In genomic region chr10:62069452-62070191, GRCh38 we compare ENCODE assay signal across 16 cellular contexts.
DNase-seq lines count a peak whose midpoint lies in the region; ATAC-seq, FAIRE-seq and TF ChIP-seq lines count a peak whose summit lies in the region.
"Had no signal": no experiment of that assay in that cellular context is flagged by ENCODE, and none has a peak within 500 bp of the region (broad histone marks: within the 10 kb centered on the region; RNA-seq: fewer than 3 reads in every experiment).

No MANE protein-coding gene starts in this region.

- no peaks in the 10 kb centered on the region for H4K20me1 ChIP-seq in K562 (replicated peaks; ENCODE audit: control insufficient read depth, insufficient read depth, low read length)

- FAIRE-seq in K562 (lab: Jason Lieb, UNC) = no peak
- FAIRE-seq: bronchial epithelial cell, TTC549 had no signal

- in situ Hi-C loops in K562 (cut with MboI) = no loop called here

- BruUV-seq in K562 (replicated peaks; lab: Mats Ljungman, UMichigan) = no TSS peak

- DNase-seq in activated CD8-positive, alpha-beta T cell treated with anti-CD3 and anti-CD28 coated beads for 36 hours = no peak
- no peak for DNase-seq in activated CD8-positive, alpha-beta T cell treated with anti-CD3 and anti-CD28 coated beads, Interleukin-2, amount 10 ng/mL, durations not matched to agents 7 days and 5 days
- no peak for DNase-seq in K562 (ENCODE audit: extremely low read depth in 1 of 4, low spot score in 3 of 4)
- DNase-seq in myocyte (ENCODE audit: low read depth) = peak; percentile 31
- no peak for DNase-seq in tibial artery
- no peak for DNase-seq in effector CD4-positive, alpha-beta T cell
- no peak for DNase-seq in activated effector memory CD4-positive, alpha-beta T cell treated with anti-CD3 and anti-CD28 coated beads, Interleukin-2, amount 50 U/mL, for 16 hours
- DNase-seq: ACHN, DMS153, H7, NCI-H1092 treated with DMSO at 0.1 percent for 48 hours, NCI-H446 had no signal

- peaks cover 79% of the 10 kb centered on the region for H3K36me3 Mint-ChIP-seq in activated CD8-positive, alpha-beta T cell treated with anti-CD3 and anti-CD28 coated beads for 36 hours (ENCODE audit: low read depth)
- H3K36me3 Mint-ChIP-seq in activated CD8-positive, alpha-beta T cell treated with anti-CD3 and anti-CD28 coated beads, Interleukin-2, amount 10 ng/mL, durations not matched to agents 7 days and 5 days (ENCODE audit: low read depth) = peaks cover 79% of the 10 kb centered on the region

- no peaks in the 10 kb centered on the region for H3K36me3 ChIP-seq in K562 (ENCODE audit: control insufficient read depth, insufficient read depth, low read length)
- H3K36me3 ChIP-seq in tibial artery = peaks cover 27 to 84% (median 63%) of the 10 kb centered on the region in 3 donors

- peak overlapping the region; percentile 30 for H3K27ac Mint-ChIP-seq in activated CD8-positive, alpha-beta T cell treated with anti-CD3 and anti-CD28 coated beads for 36 hours
- no peak overlapping the region for H3K27ac Mint-ChIP-seq in activated CD8-positive, alpha-beta T cell treated with anti-CD3 and anti-CD28 coated beads, Interleukin-2, amount 10 ng/mL, durations not matched to agents 7 days and 5 days

- H2AFZ ChIP-seq in K562 (ENCODE audit: low read depth, low read length) = no peak overlapping the region

- POLR2A ChIA-PET in activated CD8-positive, alpha-beta T cell treated with anti-CD3 and anti-CD28 coated beads for 36 hours (lab: Charles Lee) = no interaction called here
- POLR2A ChIA-PET in activated CD8-positive, alpha-beta T cell treated with anti-CD3 and anti-CD28 coated beads, Interleukin-2, amount 10 ng/mL, durations not matched to agents 7 days and 5 days (lab: Charles Lee) = no interaction called here
- POLR2A ChIA-PET in K562 (lab: Yijun Ruan, JAX) = interaction anchor here (0.8 kb wide), 1 partner anchor 13 kb away, joined by 3 read pairs; no protein-coding TSS in a partner anchor

- H3K4me3 ChIP-seq in K562 = no peak overlapping the region
- H3K4me3 ChIP-seq in tibial artery = no peak overlapping the region

- CTCF ChIA-PET in activated CD8-positive, alpha-beta T cell treated with anti-CD3 and anti-CD28 coated beads for 36 hours (lab: Charles Lee) = interaction anchor here (1.0 kb wide), 1 partner anchor 8 kb away, joined by 3 read pairs; no protein-coding TSS in a partner anchor
- CTCF ChIA-PET in activated CD8-positive, alpha-beta T cell treated with anti-CD3 and anti-CD28 coated beads, Interleukin-2, amount 10 ng/mL, durations not matched to agents 7 days and 5 days (lab: Charles Lee) = interaction anchor here (0.7 to 1.9 kb wide), 6 partner anchors 15 to 179 kb away, joined by 3 to 7 read pairs (median 4); no protein-coding TSS in a partner anchor
- CTCF ChIA-PET in K562 (lab: Yijun Ruan, JAX; ENCODE audit: low intra/inter-chr PET ratio) = no interaction called here

- H3K9me1 ChIP-seq in K562 (ENCODE audit: control insufficient read depth, insufficient read depth, low read length) = no peaks in the 10 kb centered on the region

- TF ChIP-seq EP300 in K562 (IDR thresholded peaks at IDR 0.05; ENCODE audit: low read length) = no peak

- H3K9me3 ChIP-seq in K562 (replicated peaks; ENCODE audit: control insufficient read depth, insufficient read depth, low read depth, low read length) (no peaks in the 10 kb centered on the region), tibial artery (no peaks in the 10 kb centered on the region)

- no peaks in the 10 kb centered on the region for H3K79me2 ChIP-seq in K562 (ENCODE audit: control insufficient read depth, insufficient read depth, low read length)

- H3K27ac ChIP-seq in K562 (ENCODE audit: extremely low read depth, low read depth, low read length) (no peak overlapping the region), tibial artery (peak overlapping the region; percentile 65 to 81)
- H3K27ac ChIP-seq: epithelial cell of prostate had no signal

- no peak for TF ChIP-seq CTCF in activated CD8-positive, alpha-beta T cell treated with anti-CD3 and anti-CD28 coated beads for 36 hours (IDR thresholded peaks at IDR 0.05)
- TF ChIP-seq CTCF in K562 (IDR thresholded peaks at IDR 0.05 in 2 of 3, conservative IDR thresholded peaks at IDR 0.05 in 1 of 3; ENCODE audit: insufficient read depth in 2 of 3, low read depth in 1 of 3, low read length in 3 of 3) = no peak
- TF ChIP-seq CTCF in tibial artery (IDR thresholded peaks at IDR 0.05) = no peak

- TF ChIP-seq RAD21 in K562 (CRISPR knock-in tag; conservative IDR thresholded peaks at IDR 0.05 in 1 of 2, IDR thresholded peaks at IDR 0.05 in 1 of 2) = no peak

- H3K4me3 Mint-ChIP-seq in activated CD8-positive, alpha-beta T cell treated with anti-CD3 and anti-CD28 coated beads for 36 hours = no peak overlapping the region
- no peak overlapping the region for H3K4me3 Mint-ChIP-seq in activated CD8-positive, alpha-beta T cell treated with anti-CD3 and anti-CD28 coated beads, Interleukin-2, amount 10 ng/mL, durations not matched to agents 7 days and 5 days

- H3K4me2 ChIP-seq in K562 (ENCODE audit: insufficient read depth, low read length) = no peak overlapping the region

- H3K27me3 Mint-ChIP-seq in activated CD8-positive, alpha-beta T cell treated with anti-CD3 and anti-CD28 coated beads for 36 hours = no peaks in the 10 kb centered on the region
- H3K27me3 Mint-ChIP-seq in activated CD8-positive, alpha-beta T cell treated with anti-CD3 and anti-CD28 coated beads, Interleukin-2, amount 10 ng/mL, durations not matched to agents 7 days and 5 days (ENCODE audit: low read depth) = no peaks in the 10 kb centered on the region

- H3K27me3 ChIP-seq in K562 (ENCODE audit: control insufficient read depth in 2 of 2, insufficient read depth in 2 of 2, low read length in 2 of 2) = no peaks in the 10 kb centered on the region; a peak in 1 of 5 replicates
- no peaks in the 10 kb centered on the region for H3K27me3 ChIP-seq in tibial artery

- H3K9ac ChIP-seq in K562 (ENCODE audit: insufficient read depth in 1 of 2, low read depth in 2 of 2, low read length in 2 of 2) = no peak overlapping the region

- H3K4me1 ChIP-seq in K562 (replicated peaks in 1 of 2; ENCODE audit: control insufficient read depth in 2 of 2, insufficient read depth in 2 of 2, low read length in 2 of 2) (no peaks in the 10 kb centered on the region), tibial artery (peaks cover 0 to 94% (median 50%) of the 10 kb centered on the region in 4 donors)

- ATAC-seq in activated CD8-positive, alpha-beta T cell treated with anti-CD3 and anti-CD28 coated beads for 36 hours = no peak
- ATAC-seq in activated CD8-positive, alpha-beta T cell treated with anti-CD3 and anti-CD28 coated beads, Interleukin-2, amount 10 ng/mL, durations not matched to agents 7 days and 5 days = no peak
- ATAC-seq in K562 (no peak), GM18502 (IDR thresholded peaks at IDR 0.05; ENCODE audit: poor library complexity, unreplicated experiment) (no peak)

- no peak for TF ChIP-seq POLR2A in K562 (conservative IDR thresholded peaks at IDR 0.05)

- peaks cover 54% of the 10 kb centered on the region for H3K4me1 Mint-ChIP-seq in activated CD8-positive, alpha-beta T cell treated with anti-CD3 and anti-CD28 coated beads for 36 hours (ENCODE audit: low read depth)
- peaks cover 67% of the 10 kb centered on the region for H3K4me1 Mint-ChIP-seq in activated CD8-positive, alpha-beta T cell treated with anti-CD3 and anti-CD28 coated beads, Interleukin-2, amount 10 ng/mL, durations not matched to agents 7 days and 5 days (ENCODE audit: low read depth)

- H3K9me3 Mint-ChIP-seq in activated CD8-positive, alpha-beta T cell treated with anti-CD3 and anti-CD28 coated beads for 36 hours = no peaks in the 10 kb centered on the region
- H3K9me3 Mint-ChIP-seq in activated CD8-positive, alpha-beta T cell treated with anti-CD3 and anti-CD28 coated beads, Interleukin-2, amount 10 ng/mL, durations not matched to agents 7 days and 5 days (ENCODE audit: insufficient read depth) = no peaks in the 10 kb centered on the region

- 36% methylated on average over 8 of the region's 8 CpGs for WGBS in K562 (ENCODE audit: insufficient coverage, low coverage, missing lambda C conversion rate)

- intact Hi-C loops in activated CD8-positive, alpha-beta T cell treated with anti-CD3 and anti-CD28 coated beads for 36 hours (cut with micrococcal nuclease) = no loop called here
- intact Hi-C loops in K562 (cut with micrococcal nuclease) (no loop called here), tibial artery (cut with DNase I; ENCODE audit: low total_unique reads) (no loop called here)

TF ChIP-seq in K562, 482 proteins besides CTCF, POLR2A, EP300 and RAD21:
- no peak for TF ChIP-seq SOX6 (IDR thresholded peaks at IDR 0.05)
- TF ChIP-seq TFE3 (CRISPR knock-in tag; IDR thresholded peaks at IDR 0.05) = peak; percentile 75
